8 cellular contexts compared by ENCODE assay signal in genomic region chr2:97645700-97646629, GRCh38. TPM values are rescaled to one million over a fixed set of nuclear protein-coding genes. Genes with fewer than 3 reads are reported as not detected.
DNase-seq lines count a peak whose midpoint lies in the region; ATAC-seq, FAIRE-seq and TF ChIP-seq lines count a peak whose summit lies in the region.

COX5B (plus strand) TSS chr2:97646062; CDS start chr2:97646087, 25 bp downstream.

- 2% methylated on average over 61 of the region's 63 CpGs for WGBS in smooth muscle cell (ENCODE audit: low lambda C conversion rate)

- ATAC-seq in GM18907 (IDR thresholded peaks at IDR 0.05; ENCODE audit: unreplicated experiment) = peak; percentile 94
- peak; percentile 94 for ATAC-seq in HG03159 (IDR thresholded peaks at IDR 0.05; ENCODE audit: unreplicated experiment)

- H3K27me3 ChIP-seq in bronchial epithelial cell (ENCODE audit: control insufficient read depth, insufficient read depth, low read length) = no peaks in the 10 kb centered on the region
- no peaks in the 10 kb centered on the region for H3K27me3 ChIP-seq in smooth muscle cell (ENCODE audit: low read depth)

- H3K9me3 ChIP-seq in smooth muscle cell (replicated peaks; ENCODE audit: low read depth) = no peaks in the 10 kb centered on the region

- H3K79me2 ChIP-seq in smooth muscle cell (ENCODE audit: low read depth) = peaks cover 18% of the 10 kb centered on the region

- CTCF ChIA-PET in AG04449 (lab: Yijun Ruan, JAX) = interaction anchor here (0.8 to 5.4 kb wide), 6 partner anchors 10 to 55 kb away, joined by 3 to 44 read pairs (median 14); partner anchors contain the start of gene ACTR1B

- POLR2A ChIA-PET in AG04449 (lab: Yijun Ruan, JAX) = interaction anchor here (0.9 to 2.4 kb wide), 5 partner anchors 10 to 56 kb away, joined by 3 to 23 read pairs (median 9); partner anchors contain the start of genes ACTR1B and ANKRD36B

- peaks cover 10% of the 10 kb centered on the region for H3F3A ChIP-seq in smooth muscle cell (ENCODE audit: low read depth)

- H3K27ac ChIP-seq in smooth muscle cell (ENCODE audit: low read depth) = peak within 1 kb of the TSS; percentile 74

- H2AFZ ChIP-seq in smooth muscle cell (ENCODE audit: low read depth) = peak within 1 kb of the TSS; percentile 83

- peak within 1 kb of the TSS; percentile 98 for H3K4me2 ChIP-seq in smooth muscle cell

- H3K9ac ChIP-seq in smooth muscle cell (ENCODE audit: low read depth) = peak within 1 kb of the TSS; percentile 90

- H3K4me3 ChIP-seq in AG04449 (ENCODE audit: low read depth, low read length) (peak within 1 kb of the TSS; percentile 97), WI38 (ENCODE audit: low read depth, low read length) (peak within 1 kb of the TSS; percentile 92), bronchial epithelial cell (ENCODE audit: low read depth, low read length) (peak within 1 kb of the TSS; percentile 96), smooth muscle cell (peak within 1 kb of the TSS; percentile 91)

- no peaks in the 10 kb centered on the region for H4K20me1 ChIP-seq in smooth muscle cell (ENCODE audit: low read depth)

- H3K4me1 ChIP-seq in smooth muscle cell (ENCODE audit: low read depth) = peaks cover 11% of the 10 kb centered on the region

- peaks cover 9% of the 10 kb centered on the region for H3K36me3 ChIP-seq in bronchial epithelial cell (ENCODE audit: control insufficient read depth, insufficient read depth, low read length)
- H3K36me3 ChIP-seq in smooth muscle cell (ENCODE audit: low read depth) = peaks cover 3% of the 10 kb centered on the region

- TF ChIP-seq CTCF in AG04449 (IDR thresholded peaks at IDR 0.05; ENCODE audit: insufficient read depth, low read length, missing control alignments) = no peak
- no peak for TF ChIP-seq CTCF in WI38 (IDR thresholded peaks at IDR 0.05; ENCODE audit: low read depth, low read length)
- TF ChIP-seq CTCF in bronchial epithelial cell (IDR thresholded peaks at IDR 0.05; ENCODE audit: insufficient read depth, low read length, severe bottlenecking) = no peak
- no peak for TF ChIP-seq CTCF in smooth muscle cell (IDR thresholded peaks at IDR 0.05; ENCODE audit: borderline replicate concordance, insufficient read depth, poor library complexity, severe bottlenecking)

- DNase-seq in AG04449 (ENCODE audit: low read depth, low spot score) (peak; percentile 72), NCI-H2227 treated with DMSO at 0.1 percent for 48 hours (lab: John Stamatoyannopoulos, UW) (peak; percentile 99), bronchial epithelial cell (ENCODE audit: low read depth) (peak; percentile 93), iPS-NIHi7 (ENCODE audit: extremely low spot score) (peak; percentile 99), smooth muscle cell (lab: John Stamatoyannopoulos, UW; ENCODE audit: unreplicated experiment) (peak; percentile 92)

- no peak for FAIRE-seq in bronchial epithelial cell (lab: Jason Lieb, UNC)

RNA-seq across cellular contexts. Expression of gene COX5B, which starts in this region (rescaled TPM):
- total RNA-seq in bronchial epithelial cell = 416 and 525 TPM in 2 replicates
- total RNA-seq in smooth muscle cell = 332 and 402 TPM in 2 replicates
- polyA plus RNA-seq in smooth muscle cell = 404 and 454 TPM in 2 replicates

Comparison
In these comparisons a context has a peak if more than half of its experiments do, and no peak if none do; other contexts are left out.
1. Peak in every context shown above with its lines: DNase-seq, ATAC-seq, H3K4me3 ChIP-seq and H3K27ac ChIP-seq.